15 cellular contexts compared by ENCODE assay signal in genomic region chr18:57775937-57776336, GRCh38. TPM values are rescaled to one million over a fixed set of nuclear protein-coding genes. Genes with fewer than 3 reads are reported as not detected.
DNase-seq lines count a peak whose midpoint lies in the region; ATAC-seq, FAIRE-seq and TF ChIP-seq lines count a peak whose summit lies in the region.
"Had no signal": no experiment of that assay in that cellular context is flagged by ENCODE, and none has a peak within 500 bp of the region (broad histone marks: within the 10 kb centered on the region; RNA-seq: fewer than 3 reads in every experiment).

No MANE protein-coding gene starts in this region.

- peak; percentile 41 for DNase-seq in HT-29 (ENCODE audit: low spot score)
- DNase-seq in K562 (ENCODE audit: extremely low read depth in 1 of 4, low spot score in 3 of 4) = no peak
- DNase-seq in hepatocyte (ENCODE audit: low spot score) = no peak
- no peak for DNase-seq in stomach
- DNase-seq in activated naive CD4-positive, alpha-beta T cell (lab: John Stamatoyannopoulos, UW) = no peak
- DNase-seq in NCI-H2107 treated with DMSO at 0.1 percent for 48 hours (lab: John Stamatoyannopoulos, UW; ENCODE audit: unreplicated experiment) = no peak
- DNase-seq: activated CD4-positive, alpha-beta T cell treated with anti-CD3 and anti-CD28 coated beads for 48 hours; activated effector memory CD4-positive, alpha-beta T cell treated with Interleukin-2 at 50 U/mL for 16 hours; COR-L47; foreskin melanocyte; NCI-H1105 treated with DMSO at 0.1 percent for 48 hours had no signal

- CTCF ChIA-PET in K562 (lab: Yijun Ruan, JAX; ENCODE audit: low intra/inter-chr PET ratio) = no interaction called here

- TF ChIP-seq POLR2A in K562 (conservative IDR thresholded peaks at IDR 0.05) = no peak
- TF ChIP-seq POLR2A in stomach (IDR thresholded peaks at IDR 0.05) = no peak

- H3K4me1 ChIP-seq in K562 (replicated peaks in 1 of 2; ENCODE audit: control insufficient read depth in 2 of 2, insufficient read depth in 2 of 2, low read length in 2 of 2) (peaks cover 0 to 15% of the 10 kb centered on the region in 2 experiments; a peak in 3 of 5 replicates), hepatocyte (ENCODE audit: insufficient read depth) (peaks cover 20% of the 10 kb centered on the region), stomach (peaks cover 57 to 97% (median 82%) of the 10 kb centered on the region in 4 donors)

- H3K27me3 ChIP-seq in K562 (ENCODE audit: control insufficient read depth in 2 of 2, insufficient read depth in 2 of 2, low read length in 2 of 2) (no peaks in the 10 kb centered on the region), hepatocyte (no peaks in the 10 kb centered on the region), stomach (no peaks in the 10 kb centered on the region)
- H3K27me3 ChIP-seq: SJSA1 had no signal

- BruUV-seq in K562 (replicated peaks; lab: Mats Ljungman, UMichigan) = no TSS peak

- no peak overlapping the region for H3K4me3 ChIP-seq in K562
- no peak overlapping the region for H3K4me3 ChIP-seq in hepatocyte
- no peak overlapping the region for H3K4me3 ChIP-seq in stomach
- H3K4me3 ChIP-seq: SJSA1 had no signal

- intact Hi-C loops in K562 (cut with micrococcal nuclease) (loop anchor here (5.0 to 10.0 kb wide), 2 partner anchors 79 to 109 kb away; no protein-coding TSS in a partner anchor), stomach (cut with DNase I; ENCODE audit: low total_unique reads) (no loop called here)

- H2AFZ ChIP-seq in K562 (ENCODE audit: low read depth, low read length) = peak overlapping the region; percentile 78; the same call in 1 of the 2 replicates
- no peak overlapping the region for H2AFZ ChIP-seq in hepatocyte

- ATAC-seq in K562 (no peak), GM19397 (IDR thresholded peaks at IDR 0.05; ENCODE audit: unreplicated experiment) (no peak)
- no peak for ATAC-seq in activated CD4-positive, CD25-positive, alpha-beta regulatory T cell treated with anti-CD3 and anti-CD28 coated beads, Interleukin-2, amount 50 U/mL, for 24 hours
- ATAC-seq: left lobe of liver had no signal

- H4K20me1 ChIP-seq in K562 (replicated peaks; ENCODE audit: control insufficient read depth, insufficient read depth, low read length) = no peaks in the 10 kb centered on the region
- H4K20me1 ChIP-seq in hepatocyte (ENCODE audit: insufficient read depth, poor library complexity, severe bottlenecking) = no peaks in the 10 kb centered on the region

- POLR2A ChIA-PET in K562 (lab: Yijun Ruan, JAX) = no interaction called here

- H3K9me3 ChIP-seq in K562 (replicated peaks; ENCODE audit: control insufficient read depth, insufficient read depth, low read depth, low read length) (no peaks in the 10 kb centered on the region), hepatocyte (ENCODE audit: low read depth) (no peaks in the 10 kb centered on the region), stomach (no peaks in the 10 kb centered on the region)
- H3K9me3 ChIP-seq: SJSA1 had no signal

- 74% methylated on average over 3 of the region's 3 CpGs for WGBS in K562 (ENCODE audit: insufficient coverage, low coverage, missing lambda C conversion rate)
- 93% methylated on average over 3 of the region's 3 CpGs for WGBS in hepatocyte (ENCODE audit: low lambda C conversion rate, missing lambda C conversion rate)
- 23 to 50% (median 41%) methylated on average over 3 of the region's 3 CpGs for WGBS in stomach, 5 donors

- no peak for TF ChIP-seq EP300 in K562 (IDR thresholded peaks at IDR 0.05; ENCODE audit: low read length)
- no peak for TF ChIP-seq EP300 in stomach (IDR thresholded peaks at IDR 0.05)

- H3K79me2 ChIP-seq in K562 (ENCODE audit: control insufficient read depth, insufficient read depth, low read length) (no peaks in the 10 kb centered on the region), hepatocyte (peaks cover 69% of the 10 kb centered on the region)

- TF ChIP-seq RAD21 in K562 (CRISPR knock-in tag; conservative IDR thresholded peaks at IDR 0.05 in 1 of 2, IDR thresholded peaks at IDR 0.05 in 1 of 2) = no peak

- H3K27ac ChIP-seq in K562 (ENCODE audit: extremely low read depth, low read depth, low read length) (peak overlapping the region; percentile 67; the same call in 2 of the 3 replicates), hepatocyte (peak overlapping the region; percentile 26), stomach (peak overlapping the region; percentile 78 to 89 (median 83))
- H3K27ac ChIP-seq: SJSA1 had no signal

- H3K36me3 ChIP-seq in K562 (ENCODE audit: control insufficient read depth, insufficient read depth, low read length) (no peaks in the 10 kb centered on the region), hepatocyte (replicated peaks; ENCODE audit: insufficient read depth, low read depth) (no peaks in the 10 kb centered on the region), stomach (no peaks in the 10 kb centered on the region)
- H3K36me3 ChIP-seq: SJSA1 had no signal

- peak overlapping the region; percentile 42; the same call in 1 of the 2 replicates for H3K4me2 ChIP-seq in K562 (ENCODE audit: insufficient read depth, low read length)
- H3K4me2 ChIP-seq in hepatocyte = no peak overlapping the region

- no peak for FAIRE-seq in K562 (lab: Jason Lieb, UNC)

- H3K9me1 ChIP-seq in K562 (ENCODE audit: control insufficient read depth, insufficient read depth, low read length) = peaks cover 3% of the 10 kb centered on the region

- no peaks in the 10 kb centered on the region for H3K9me2 ChIP-seq in hepatocyte (replicated peaks; ENCODE audit: insufficient read depth)

- peak overlapping the region in 1 of 2 experiments; percentile 25; a peak in 1 of 4 replicates for H3K9ac ChIP-seq in K562 (ENCODE audit: insufficient read depth in 1 of 2, low read depth in 2 of 2, low read length in 2 of 2)

- in situ Hi-C loops in K562 (cut with MboI) = no loop called here

- TF ChIP-seq CTCF in K562 (IDR thresholded peaks at IDR 0.05 in 2 of 3, conservative IDR thresholded peaks at IDR 0.05 in 1 of 3; ENCODE audit: insufficient read depth in 2 of 3, low read depth in 1 of 3, low read length in 3 of 3) (no peak), hepatocyte (IDR thresholded peaks at IDR 0.05; ENCODE audit: poor library complexity) (no peak), stomach (IDR thresholded peaks at IDR 0.05) (no peak)

TF ChIP-seq in K562, 482 proteins besides CTCF, POLR2A, EP300 and RAD21 (continues in another document):
- TF ChIP-seq CHD4 (IDR thresholded peaks at IDR 0.05; ENCODE audit: insufficient read depth, insufficient replicate concordance, low read depth, low read length, poor library complexity, severe bottlenecking) (no peak), TSC22D4 (tag; IDR thresholded peaks at IDR 0.05) (no peak), HLTF (IDR thresholded peaks at IDR 0.05) (no peak), KAT2B (IDR thresholded peaks at IDR 0.05; ENCODE audit: low read depth, low read length) (no peak), ETV5 (CRISPR knock-in tag; IDR thresholded peaks at IDR 0.05; ENCODE audit: low read depth) (no peak), HNRNPUL1 (IDR thresholded peaks at IDR 0.05; ENCODE audit: low read length) (no peak), MBD2 (IDR thresholded peaks at IDR 0.05; ENCODE audit: borderline replicate concordance, low read depth) (no peak), ZNF140 (CRISPR knock-in tag; IDR thresholded peaks at IDR 0.05) (no peak)
- TF ChIP-seq, protein P1, sequence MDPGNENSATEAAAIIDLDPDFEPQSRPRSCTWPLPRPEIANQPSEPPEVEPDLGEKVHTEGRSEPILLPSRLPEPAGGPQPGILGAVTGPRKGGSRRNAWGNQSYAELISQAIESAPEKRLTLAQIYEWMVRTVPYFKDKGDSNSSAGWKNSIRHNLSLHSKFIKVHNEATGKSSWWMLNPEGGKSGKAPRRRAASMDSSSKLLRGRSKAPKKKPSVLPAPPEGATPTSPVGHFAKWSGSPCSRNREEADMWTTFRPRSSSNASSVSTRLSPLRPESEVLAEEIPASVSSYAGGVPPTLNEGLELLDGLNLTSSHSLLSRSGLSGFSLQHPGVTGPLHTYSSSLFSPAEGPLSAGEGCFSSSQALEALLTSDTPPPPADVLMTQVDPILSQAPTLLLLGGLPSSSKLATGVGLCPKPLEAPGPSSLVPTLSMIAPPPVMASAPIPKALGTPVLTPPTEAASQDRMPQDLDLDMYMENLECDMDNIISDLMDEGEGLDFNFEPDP (CRISPR knock-in tag; IDR thresholded peaks at IDR 0.05) = no peak

RNA-seq across cellular contexts. Expression of gene ATP8B1, which starts 27.2 kb away (rescaled TPM):
- 25.8 and 34.0 TPM in 2 replicates for total RNA-seq in HT-29 (2014; rRNA removed; shearing (Covaris generic))
- total RNA-seq in K562 (2011; cell fraction: chromatin; rRNA removed; ENCODE audit: low replicate concordance) = 0.79 TPM in 1 of 2 replicates, not detected in the other
- total RNA-seq in K562 (2011; cell fraction: nucleolus; rRNA removed) = under 0.01 and 0.13 TPM in 2 replicates
- 0.07 TPM in 1 of 2 replicates, not detected in the other for total RNA-seq in K562 (2011; cell fraction: nucleoplasm; rRNA removed)
- 0.04 TPM in 1 of 2 replicates, not detected in the other for total RNA-seq in K562 (2014; rRNA removed)
- 0.04 and 0.22 TPM in 2 replicates for total RNA-seq in K562 (2014; rRNA removed; fragmentation: Illumina TruSeq; extraction: Trizol)
- 0.04 TPM in 1 of 2 replicates, not detected in the other for total RNA-seq in K562 (2015; rRNA removed; fragmentation: Illumina TruSeq; extraction: Trizol)
- total RNA-seq in K562 (2021) = 0.20 and 0.22 TPM in 2 replicates
- polyA plus RNA-seq in K562 (2011; rRNA removed) = 0.01 and 0.07 TPM in 2 replicates
- polyA plus RNA-seq in K562 (2011; cell fraction: cytosol; rRNA removed) = 0.01 and 0.55 TPM in 2 replicates
- 0.04 TPM in 1 of 2 replicates, not detected in the other for polyA plus RNA-seq in K562 (2011; cell fraction: nucleus; rRNA removed)
- 0.08 TPM in 2 replicates for polyA plus RNA-seq in K562 (2012)
- polyA plus RNA-seq in K562 (2014; fragmentation: Illumina TruSeq; extraction: Trizol) = 0.03 TPM in 1 of 2 replicates, not detected in the other
- polyA plus RNA-seq in K562 (2014; fragmentation: Nextera tagmentation; extraction: Ambion mirVana) = not detected
- 0.01 TPM in 1 of 2 replicates, not detected in the other for polyA plus RNA-seq in K562 (2014; rRNA removed)
- 0.14 and 0.24 TPM in 2 replicates for polyA minus RNA-seq in K562 (2011; rRNA and poly(A)+ RNA removed)
- polyA minus RNA-seq in K562 (2011; cell fraction: cytosol; rRNA and poly(A)+ RNA removed) = not detected in 2 replicates
- polyA minus RNA-seq in K562 (2011; cell fraction: nucleus; rRNA and poly(A)+ RNA removed) = 0.22 TPM in 1 of 2 replicates, not detected in the other
- 36.5 and 38.4 TPM in 2 replicates for total RNA-seq in hepatocyte
- polyA plus RNA-seq in hepatocyte = 7.9 TPM in 2 replicates
- 100 to 1,000 TPM in 3 of 5 donors, 10 to 100 TPM in 2; 29.0 to 189 (median 107) TPM for total RNA-seq in stomach
- polyA plus RNA-seq in stomach = 10 to 100 TPM; 14.4 to 25.2 (median 14.9) TPM

Comparison
In these comparisons a context has a peak if more than half of its experiments do, and no peak if none do; other contexts are left out.
1. H3K27ac ChIP-seq: peak in every context shown above with its lines; median percentile 83 in stomach; 67 in K562; 26 in hepatocyte.
2. RNA of gene ATP8B1, which starts 27.2 kb away (total RNA-seq): 29.0 to 189 TPM in stomach, 36.5 to 38.4 TPM in hepatocyte and 25.8 to 34.0 TPM in HT-29; under 0.01 to 0.79 TPM in K562; every median in the first group is over 10 times any median in the second.